ENCODE assay signal across 13 cellular contexts in genomic region chr3:27673701-27674100, GRCh38. TPM values are rescaled to one million over a fixed set of nuclear protein-coding genes. Genes with fewer than 3 reads are reported as not detected.
"Had no signal": no experiment of that assay in that cellular context is flagged by ENCODE, and none has a peak within 500 bp of the region (broad histone marks: within the 10 kb centered on the region; RNA-seq: fewer than 3 reads in every experiment).

No MANE protein-coding gene starts in this region.

- H3K27ac ChIP-seq: skin epidermis, stomach, thoracic aorta, uterus had no signal

- H3K36me3 ChIP-seq: stomach, thoracic aorta, uterus had no signal

- ATAC-seq: activated CD4-positive, CD25-positive, alpha-beta regulatory T cell treated with anti-CD3 and anti-CD28 coated beads, Interleukin-2, amount 50 U/mL, for 24 hours had no signal

- H3K4me1 ChIP-seq: uterus had no signal

- H3K27me3 ChIP-seq: stomach, uterus had no signal

- H3K4me3 ChIP-seq: skin epidermis, stomach, thoracic aorta, uterus had no signal

- H3K9me3 ChIP-seq: stomach, thoracic aorta, uterus had no signal

- DNase-seq: activated effector memory CD4-positive, alpha-beta T cell treated with Interleukin-2 at 50 U/mL for 16 hours; activated T-cell treated with anti-CD3 and anti-CD28 coated beads, Interleukin-2, amount 50 U/mL, for 24 hours; amygdala; dermis blood vessel endothelial cell; hippocampal formation; kidney glomerular epithelial cell; naive B cell; stomach; uterus had no signal

RNA-seq across cellular contexts. Expression of gene EOMES, which starts 48.4 kb away (rescaled TPM):
- total RNA-seq: dermis blood vessel endothelial cell, glomerular endothelial cell had no signal
